12 cellular contexts compared by ENCODE assay signal in genomic region chr6:125717120-125717731, GRCh38. TPM values are rescaled to one million over a fixed set of nuclear protein-coding genes. Genes with fewer than 3 reads are reported as not detected.
DNase-seq lines count a peak whose midpoint lies in the region; ATAC-seq and TF ChIP-seq lines count a peak whose summit lies in the region.
"Had no signal": no experiment of that assay in that cellular context is flagged by ENCODE, and none has a peak within 500 bp of the region (broad histone marks: within the 10 kb centered on the region; RNA-seq: fewer than 3 reads in every experiment).

No MANE protein-coding gene starts in this region.

- TF ChIP-seq CTCF in ascending aorta (IDR thresholded peaks at IDR 0.05) = no peak

- H3K9me3 ChIP-seq in ascending aorta = no peaks in the 10 kb centered on the region
- H3K9me3 ChIP-seq: HAP-1 had no signal

- ATAC-seq in GM18519 (IDR thresholded peaks at IDR 0.05; ENCODE audit: low FRiP score, unreplicated experiment) (peak; percentile 79), GM21529 (IDR thresholded peaks at IDR 0.05; ENCODE audit: unreplicated experiment) (peak; percentile 88), HG03139 (IDR thresholded peaks at IDR 0.05; ENCODE audit: unreplicated experiment) (peak; percentile 80)

- no peak overlapping the region for H3K27ac ChIP-seq in ascending aorta
- H3K27ac ChIP-seq: epithelial cell of prostate had no signal

- no peak overlapping the region for H3K4me3 ChIP-seq in ascending aorta
- H3K4me3 ChIP-seq: HAP-1 had no signal

- intact Hi-C loops in ascending aorta (cut with DNase I) = no loop called here

- peak; percentile 63 for DNase-seq in glomerular visceral epithelial cell (ENCODE audit: extremely low spot score)
- no peak for DNase-seq in NCI-H128 (lab: John Stamatoyannopoulos, UW; ENCODE audit: unreplicated experiment)
- no peak for DNase-seq in ascending aorta (ENCODE audit: low spot score in 2 of 2)
- DNase-seq in stimulated activated CD4-positive, alpha-beta T cell treated with anti-CD3 and anti-CD28 coated beads, Interleukin-4, amount 100 ng/mL, for 24 hours = no peak
- DNase-seq in cerebellum (ENCODE audit: low spot score) = no peak
- DNase-seq: Calu3, MV-4-11 had no signal

- H3K27me3 ChIP-seq in ascending aorta = no peaks in the 10 kb centered on the region

- H3K4me1 ChIP-seq in ascending aorta = no peaks in the 10 kb centered on the region
- H3K4me1 ChIP-seq: HAP-1 had no signal

- H3K36me3 ChIP-seq in ascending aorta = no peaks in the 10 kb centered on the region
- H3K36me3 ChIP-seq: HAP-1 had no signal

RNA-seq across cellular contexts. Expression of gene HEY2, which starts 32.2 kb away (rescaled TPM):
- total RNA-seq in ascending aorta = 0.32 TPM
- 9.5 TPM for total RNA-seq in cerebellum
